In genomic region chr13:74338341-74338740, GRCh38 we compare ENCODE assay signal across 32 cellular contexts.
"Had no signal": no experiment of that assay in that cellular context is flagged by ENCODE, and none has a peak within 500 bp of the region (broad histone marks: within the 10 kb centered on the region; RNA-seq: fewer than 3 reads in every experiment).

No MANE protein-coding gene starts in this region.

- H3K9me3 ChIP-seq: ascending aorta had no signal

- H3K4me3 ChIP-seq: ascending aorta, cardiac muscle cell had no signal

- H3K27me3 ChIP-seq: ascending aorta, cardiac muscle cell had no signal

- FAIRE-seq: bronchial epithelial cell, TTC549 had no signal

- H3K36me3 ChIP-seq: ascending aorta, cardiac muscle cell had no signal

- DNase-seq: activated B cell treated with CpG ODN at 0.5 μM for 24 hours; activated CD4-positive, alpha-beta memory T cell treated with anti-CD3 and anti-CD28 coated beads for 36 hours; activated CD4-positive, alpha-beta T cell treated with anti-CD3 and anti-CD28 coated beads for 4 hours; activated CD4-positive, alpha-beta T cell treated with anti-CD3 and anti-CD28 coated beads, Interleukin-2, amount 10 ng/mL, durations not matched to agents 24 days and 14 days; activated CD4-positive, alpha-beta T cell treated with anti-CD3 and anti-CD28 coated beads, Interleukin-2, amount 50 U/mL, for 1 hour; activated CD4-positive, alpha-beta T cell treated with anti-CD3 and anti-CD28 coated beads, Interleukin-2, amount 50 U/mL, for 4 hours; activated CD4-positive, CD25-positive, alpha-beta regulatory T cell treated with anti-CD3 and anti-CD28 coated beads, Interleukin-2, amount 50 U/mL, for 72 hours; activated CD8-positive, alpha-beta memory T cell treated with anti-CD3 and anti-CD28 coated beads, Interleukin-2, amount 50 U/mL, for 4 hours; activated CD8-positive, alpha-beta T cell treated with anti-CD3 and anti-CD28 coated beads for 36 hours; activated effector memory CD4-positive, alpha-beta T cell treated with anti-CD3 and anti-CD28 coated beads, Interleukin-2, amount 50 U/mL, for 16 hours; activated gamma-delta T cell treated with Interleukin-2 at 50 U/mL for 16 hours; activated naive CD4-positive, alpha-beta T cell; activated naive CD4-positive, alpha-beta T cell treated with anti-CD3 and anti-CD28 coated beads for 36 hours; activated naive CD4-positive, alpha-beta T cell treated with anti-CD3 and anti-CD28 coated beads, Interleukin-2, amount 50 U/mL, for 16 hours; activated naive CD8-positive, alpha-beta T cell treated with anti-CD3 and anti-CD28 coated beads for 36 hours; activated T-cell treated with anti-CD3 and anti-CD28 coated beads for 4 hours; activated T-cell treated with anti-CD3 and anti-CD28 coated beads, Interleukin-2, amount 50 U/mL, for 1 hour; activated T-cell treated with anti-CD3 and anti-CD28 coated beads, Interleukin-2, amount 50 U/mL, for 4 hours; activated T-cell treated with anti-CD3 and anti-CD28 coated beads, Interleukin-2, amount 50 U/mL, for 72 hours; amygdala; anterior cingulate cortex; caudate nucleus; cerebellar nuclear complex; T-helper 2 cell; T-helper 9 cell had no signal

- H3K4me1 ChIP-seq: ascending aorta had no signal

- H3K27ac ChIP-seq: ascending aorta, cardiac muscle cell, VCaP had no signal

- ATAC-seq: activated CD8-positive, alpha-beta T cell treated with anti-CD3 and anti-CD28 coated beads for 36 hours; activated naive CD4-positive, alpha-beta T cell treated with anti-CD3 and anti-CD28 coated beads, Interleukin-2, amount 50 U/mL, for 72 hours; activated T-cell treated with anti-CD3 and anti-CD28 coated beads, Interleukin-2, amount 50 U/mL, for 4 hours; activated T-cell treated with anti-CD3 and anti-CD28 coated beads, Interleukin-2, amount 50 U/mL, for 72 hours; activated T-helper 17 cell treated with anti-CD3 and anti-CD28 coated beads, Interleukin-2, amount 50 U/mL, for 72 hours had no signal
